In the genomic region with DNA sequence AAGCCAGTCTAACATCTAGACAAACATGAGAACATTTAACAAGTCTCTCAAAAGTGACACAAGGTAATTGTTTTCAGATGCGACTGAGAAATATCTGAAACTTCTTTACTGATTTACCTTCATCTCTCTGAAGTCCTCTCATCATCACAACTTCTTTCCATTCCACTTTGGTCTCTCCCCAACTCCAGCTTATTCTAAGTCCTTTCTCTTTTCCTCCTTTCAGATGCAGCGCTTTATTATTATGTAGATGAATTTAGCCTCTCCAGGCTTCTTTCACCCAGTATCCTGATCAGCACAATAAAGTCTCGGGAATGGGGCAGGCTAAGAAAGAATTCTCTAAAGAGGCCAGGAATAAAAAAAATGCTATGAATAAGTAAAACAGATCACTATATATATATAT, we compare ENCODE assay signal across 30 cellular contexts.
"Had no signal": no experiment of that assay in that cellular context is flagged by ENCODE, and none has a peak within 500 bp of the region (broad histone marks: within the 10 kb centered on the region; RNA-seq: fewer than 3 reads in every experiment).

No MANE protein-coding gene starts in this region.

- H3K4me1 ChIP-seq: SJCRH30 had no signal

- H3K9me3 ChIP-seq: MG63, SJCRH30, SK-N-SH had no signal

- H3K27ac ChIP-seq: brain microvascular endothelial cell, cardiac muscle cell, SJCRH30, VCaP had no signal

- H3K4me3 ChIP-seq: cardiac muscle cell, MG63, SJCRH30 had no signal

- H3K36me3 ChIP-seq: brain microvascular endothelial cell, cardiac muscle cell, MG63, SJCRH30 had no signal

- H3K4me2 ChIP-seq: SK-N-SH had no signal

- H3K27me3 Mint-ChIP-seq: activated naive CD4-positive, alpha-beta T cell treated with anti-CD3 and anti-CD28 coated beads, Interleukin-2, amount 10 ng/mL, durations not matched to agents 7 days and 5 days had no signal

- DNase-seq: activated CD4-positive, alpha-beta memory T cell treated with anti-CD3 and anti-CD28 coated beads, Interleukin-2, amount 10 ng/mL, durations not matched to agents 7 days and 5 days; activated CD4-positive, alpha-beta T cell treated with anti-CD3 and anti-CD28 coated beads for 36 hours; activated CD4-positive, alpha-beta T cell treated with anti-CD3 and anti-CD28 coated beads, Interleukin-2, amount 50 U/mL, for 1 hour; activated gamma-delta T cell treated with Interleukin-2 at 50 U/mL for 16 hours; activated naive CD4-positive, alpha-beta T cell treated with anti-CD3 and anti-CD28 coated beads, Interleukin-2, amount 10 ng/mL, durations not matched to agents 7 days and 5 days; activated naive CD8-positive, alpha-beta T cell treated with anti-CD3 and anti-CD28 coated beads for 36 hours; activated T-cell treated with anti-CD3 and anti-CD28 coated beads for 4 hours; activated T-cell treated with anti-CD3 and anti-CD28 coated beads, Interleukin-2, amount 50 U/mL, for 72 hours; brain microvascular endothelial cell; MG63; MV-4-11; NCI-H1092 treated with DMSO at 0.1 percent for 48 hours; NCI-H1417 treated with DMSO at 0.1 percent for 48 hours; NCI-H1694; NCI-H2029; NCI-H2107; NCI-H2171 treated with DMSO at 0.1 percent for 48 hours; NCI-H226; NCI-H526; NCI-H774; OCI-M1; RPMI8226; SJCRH30; SK-N-SH; T-helper 1 cell had no signal

- H3K9me3 Mint-ChIP-seq: activated CD4-positive, alpha-beta memory T cell treated with anti-CD3 and anti-CD28 coated beads, Interleukin-2, amount 10 ng/mL, durations not matched to agents 7 days and 5 days; activated naive CD4-positive, alpha-beta T cell treated with anti-CD3 and anti-CD28 coated beads, Interleukin-2, amount 10 ng/mL, durations not matched to agents 7 days and 5 days; activated T-helper 2 cell treated with anti-CD3 and anti-CD28 coated beads, Interferon-gamma antibody, Interleukin-2, Interleukin-4, amounts not matched to agents 10 μg/mL and 5 μg/mL and 100 μg/mL, durations not matched to agents 14 hours and 24 hours and 36 hours had no signal

- H3K27ac Mint-ChIP-seq: activated CD4-positive, alpha-beta memory T cell treated with anti-CD3 and anti-CD28 coated beads, Interleukin-2, amount 10 ng/mL, durations not matched to agents 7 days and 5 days; activated CD4-positive, alpha-beta T cell treated with anti-CD3 and anti-CD28 coated beads for 36 hours; activated naive CD4-positive, alpha-beta T cell treated with anti-CD3 and anti-CD28 coated beads, Interleukin-2, amount 10 ng/mL, durations not matched to agents 7 days and 5 days; activated naive CD8-positive, alpha-beta T cell treated with anti-CD3 and anti-CD28 coated beads for 36 hours; activated T-cell treated with anti-CD3 and anti-CD28 coated beads, Interleukin-2, amount 50 U/mL, for 72 hours; activated T-helper 2 cell treated with anti-CD3 and anti-CD28 coated beads, Interferon-gamma antibody, Interleukin-2, Interleukin-4, amounts not matched to agents 10 μg/mL and 5 μg/mL and 100 μg/mL, durations not matched to agents 14 hours and 24 hours and 36 hours had no signal

- H3K27me3 ChIP-seq: brain microvascular endothelial cell, cardiac muscle cell, SJCRH30 had no signal

- H3K4me3 Mint-ChIP-seq: activated CD4-positive, alpha-beta memory T cell treated with anti-CD3 and anti-CD28 coated beads, Interleukin-2, amount 10 ng/mL, durations not matched to agents 7 days and 5 days; activated CD4-positive, alpha-beta T cell treated with anti-CD3 and anti-CD28 coated beads for 36 hours; activated naive CD4-positive, alpha-beta T cell treated with anti-CD3 and anti-CD28 coated beads, Interleukin-2, amount 10 ng/mL, durations not matched to agents 7 days and 5 days; activated naive CD8-positive, alpha-beta T cell treated with anti-CD3 and anti-CD28 coated beads for 36 hours; activated T-cell treated with anti-CD3 and anti-CD28 coated beads, Interleukin-2, amount 50 U/mL, for 72 hours had no signal

- H3K36me3 Mint-ChIP-seq: activated naive CD4-positive, alpha-beta T cell treated with anti-CD3 and anti-CD28 coated beads, Interleukin-2, amount 10 ng/mL, durations not matched to agents 7 days and 5 days; activated naive CD8-positive, alpha-beta T cell treated with anti-CD3 and anti-CD28 coated beads for 36 hours had no signal

- H3K9ac ChIP-seq: SK-N-SH had no signal

- ATAC-seq: activated CD4-positive, alpha-beta T cell treated with anti-CD3 and anti-CD28 coated beads for 36 hours; activated T-cell treated with anti-CD3 and anti-CD28 coated beads, Interleukin-2, amount 50 U/mL, for 72 hours; Panc1; Right ventricle myocardium inferior had no signal

- H3K4me1 Mint-ChIP-seq: activated CD4-positive, alpha-beta memory T cell treated with anti-CD3 and anti-CD28 coated beads, Interleukin-2, amount 10 ng/mL, durations not matched to agents 7 days and 5 days; activated CD4-positive, alpha-beta T cell treated with anti-CD3 and anti-CD28 coated beads for 36 hours; activated naive CD4-positive, alpha-beta T cell treated with anti-CD3 and anti-CD28 coated beads, Interleukin-2, amount 10 ng/mL, durations not matched to agents 7 days and 5 days; activated naive CD8-positive, alpha-beta T cell treated with anti-CD3 and anti-CD28 coated beads for 36 hours had no signal
